Comparison of ENCODE assay signal across 16 cellular contexts in the genomic region with DNA sequence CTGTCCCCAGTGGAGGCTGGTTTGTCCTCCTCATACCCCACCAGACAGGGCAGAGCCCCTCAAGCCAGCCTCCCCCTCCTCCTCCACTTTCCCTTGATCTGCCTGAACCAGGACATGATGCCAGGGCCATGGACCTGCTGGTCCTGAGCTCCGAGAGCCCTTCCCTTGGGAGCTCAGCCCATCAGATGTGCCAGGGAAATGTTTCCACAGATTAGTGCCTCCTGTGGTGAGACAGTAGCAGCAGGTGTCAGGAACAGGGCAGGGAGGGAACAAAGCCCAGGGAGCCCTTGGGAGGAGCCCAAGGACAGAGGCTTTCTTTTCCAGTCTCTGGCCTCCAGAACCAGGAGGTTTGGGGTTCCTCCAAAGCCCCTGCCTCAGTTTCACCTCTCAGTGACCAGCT. TPM values are rescaled to one million over a fixed set of nuclear protein-coding genes. Genes with fewer than 3 reads are reported as not detected.
DNase-seq lines count a peak whose midpoint lies in the region; ATAC-seq, FAIRE-seq and TF ChIP-seq lines count a peak whose summit lies in the region.
"Had no signal": no experiment of that assay in that cellular context is flagged by ENCODE, and none has a peak within 500 bp of the region (broad histone marks: within the 10 kb centered on the region; RNA-seq: fewer than 3 reads in every experiment).

No MANE protein-coding gene starts in this region.

- no peaks in the 10 kb centered on the region for H3K27me3 ChIP-seq in neural progenitor cell
- H3K27me3 ChIP-seq in CD4-positive, alpha-beta T cell (ENCODE audit: control insufficient read depth, insufficient read depth, low read length): no peaks in the 10 kb centered on the region

- H3K4me2 ChIP-seq in neural progenitor cell: peak overlapping the region; percentile 43

- peaks cover 34% of the 10 kb centered on the region for H3K4me1 Mint-ChIP-seq in brain
- H3K4me1 Mint-ChIP-seq in neural progenitor cell: peaks cover 26% of the 10 kb centered on the region
- H3K4me1 Mint-ChIP-seq in CD4-positive, alpha-beta T cell (ENCODE audit: low read depth): peaks cover 13% of the 10 kb centered on the region

- H3K36me3 ChIP-seq in neural progenitor cell: no peaks in the 10 kb centered on the region

- no peak overlapping the region for H3K27ac ChIP-seq in neural progenitor cell
- H3K27ac ChIP-seq in CD4-positive, alpha-beta T cell (ENCODE audit: low read depth, low read length): no peak overlapping the region
- H3K27ac ChIP-seq: SK-N-MC, VCaP had no signal

- CTCF ChIA-PET in CD4-positive, alpha-beta T cell (lab: Charles Lee): no interaction called here

- H3K4me1 ChIP-seq in neural progenitor cell: peaks cover 25% of the 10 kb centered on the region

- POLR2A ChIA-PET in CD4-positive, alpha-beta T cell (lab: Charles Lee): no interaction called here

- peak; percentile 24 for DNase-seq in NCI-H2171 treated with DMSO at 0.1 percent for 48 hours (lab: John Stamatoyannopoulos, UW)
- DNase-seq in NCI-H2171 (lab: John Stamatoyannopoulos, UW): no peak
- peak; percentile 42 for DNase-seq in NCI-H1092 (lab: John Stamatoyannopoulos, UW)
- DNase-seq in neural progenitor cell (ENCODE audit: low spot score): peak; percentile 47
- no peak for DNase-seq in CD4-positive, alpha-beta T cell
- DNase-seq in GM12892 (ENCODE audit: insufficient read length): no peak
- DNase-seq in stimulated activated CD8-positive, alpha-beta memory T cell treated with anti-CD3 and anti-CD28 coated beads, Interleukin-4, amount 100 ng/mL, for 48 hours: no peak
- DNase-seq: activated gamma-delta T cell treated with Interleukin-2 at 50 U/mL for 16 hours; GF-D8; NCI-H1417 treated with DMSO at 0.1 percent for 48 hours; nephron progenitor cell; stimulated activated naive CD4-positive, alpha-beta T cell had no signal

- no peak overlapping the region for H3K4me3 ChIP-seq in neural progenitor cell
- H3K4me3 ChIP-seq: SK-N-MC had no signal

- peaks cover 8% of the 10 kb centered on the region for H3K79me2 ChIP-seq in neural progenitor cell (ENCODE audit: low read depth)

- peak overlapping the region in 3 of 5 experiments; percentile 56 to 85 (median 78) for H3K27ac Mint-ChIP-seq in brain
- no peak overlapping the region for H3K27ac Mint-ChIP-seq in neural progenitor cell
- H3K27ac Mint-ChIP-seq in CD4-positive, alpha-beta T cell: no peak overlapping the region
- H3K27ac Mint-ChIP-seq: nephron progenitor cell had no signal

- peaks cover 15% of the 10 kb centered on the region for H3F3A ChIP-seq in neural progenitor cell (ENCODE audit: low read depth)

- H4K20me1 ChIP-seq in neural progenitor cell (ENCODE audit: low read depth): peaks cover 15% of the 10 kb centered on the region

- no peaks in the 10 kb centered on the region for H3K9me3 ChIP-seq in neural progenitor cell (ENCODE audit: low read depth)
- no peaks in the 10 kb centered on the region for H3K9me3 ChIP-seq in CD4-positive, alpha-beta T cell (ENCODE audit: control insufficient read depth, low read length)

- H3K9ac ChIP-seq in neural progenitor cell: no peak overlapping the region

- TF ChIP-seq CTCF in brain (conservative IDR thresholded peaks at IDR 0.05) (no peak), neural progenitor cell (IDR thresholded peaks at IDR 0.05) (no peak)
- no peak for TF ChIP-seq CTCF in CD4-positive, alpha-beta T cell (IDR thresholded peaks at IDR 0.05)

- no peak overlapping the region for H2AFZ ChIP-seq in neural progenitor cell (replicated peaks)

- TF ChIP-seq POLR2A in GM12892 (IDR thresholded peaks at IDR 0.05; ENCODE audit: low read depth, low read length): no peak

- intact Hi-C loops in CD4-positive, alpha-beta T cell (cut with DNase I, micrococcal nuclease): no loop called here

- no peak for FAIRE-seq in GM12892 (lab: Jason Lieb, UNC)

- peaks cover 17% of the 10 kb centered on the region for H3K36me3 Mint-ChIP-seq in brain
- peaks cover 5% of the 10 kb centered on the region for H3K36me3 Mint-ChIP-seq in neural progenitor cell
- H3K36me3 Mint-ChIP-seq in CD4-positive, alpha-beta T cell (ENCODE audit: low read depth): peaks cover 12% of the 10 kb centered on the region

- ATAC-seq in CD4-positive, alpha-beta T cell (ENCODE audit: poor library complexity): no peak

- H3K27me3 Mint-ChIP-seq in brain (no peaks in the 10 kb centered on the region), neural progenitor cell (ENCODE audit: insufficient read depth, low read depth) (no peaks in the 10 kb centered on the region)
- H3K27me3 Mint-ChIP-seq in CD4-positive, alpha-beta T cell: no peaks in the 10 kb centered on the region

- H3K4me3 Mint-ChIP-seq in brain (no peak overlapping the region), neural progenitor cell (no peak overlapping the region)
- H3K4me3 Mint-ChIP-seq in CD4-positive, alpha-beta T cell: no peak overlapping the region
- H3K4me3 Mint-ChIP-seq: nephron progenitor cell had no signal

- peaks cover 6 to 11% (median 8%) of the 10 kb centered on the region in 5 experiments for H3K9me3 Mint-ChIP-seq in brain
- H3K9me3 Mint-ChIP-seq in neural progenitor cell: peaks cover 13% of the 10 kb centered on the region
- no peaks in the 10 kb centered on the region for H3K9me3 Mint-ChIP-seq in CD4-positive, alpha-beta T cell

RNA-seq across cellular contexts. Expression of a gene that starts 14.6 kb away (rescaled TPM):
- polyA plus RNA-seq in brain (ENCODE audit: insufficient read depth, low read depth, low replicate concordance): 52.1 TPM
- total RNA-seq in neural progenitor cell (ENCODE audit: low replicate concordance): 10.4 and 15.8 TPM in 2 replicates
- 10 to 100 TPM; 23.8 to 26.4 TPM for total RNA-seq in CD4-positive, alpha-beta T cell
- 3.0 TPM for polyA plus RNA-seq in GM12892 (2012; ENCODE audit: missing spikeins)

RNA-seq across cellular contexts. Expression of a gene that starts 22.3 kb away (rescaled TPM):
- not detected for polyA plus RNA-seq in brain (ENCODE audit: insufficient read depth, low read depth, low replicate concordance)
- not detected in 2 replicates for total RNA-seq in neural progenitor cell (ENCODE audit: low replicate concordance)
- total RNA-seq in CD4-positive, alpha-beta T cell: 1 to 10 TPM; 1.2 to 1.4 TPM
- polyA plus RNA-seq in GM12892 (2012; ENCODE audit: missing spikeins): 0.34 TPM
- total RNA-seq: lung microvascular endothelial cell had no signal

RNA-seq across cellular contexts. Expression of a gene that starts 52.3 kb away (rescaled TPM):
- 12.8 TPM for polyA plus RNA-seq in brain (ENCODE audit: insufficient read depth, low read depth, low replicate concordance)
- total RNA-seq in neural progenitor cell (ENCODE audit: low replicate concordance): 3.8 and 6.0 TPM in 2 replicates
- 10 to 100 TPM; 11.7 to 11.8 TPM for total RNA-seq in CD4-positive, alpha-beta T cell
- polyA plus RNA-seq in GM12892 (2012; ENCODE audit: missing spikeins): 14.0 TPM

Comparison
In these comparisons a context has a peak if more than half of its experiments do, and no peak if none do; other contexts are left out.
1. DNase-seq: peak in NCI-H2171 treated with DMSO at 0.1 percent for 48 hours (single experiment), NCI-H1092 (single experiment) and neural progenitor cell (single experiment); none in NCI-H2171 (single experiment), CD4-positive, alpha-beta T cell (0 of 10), GM12892 (single experiment) and stimulated activated CD8-positive, alpha-beta memory T cell treated with anti-CD3 and anti-CD28 coated beads, Interleukin-4, amount 100 ng/mL, for 48 hours (single experiment).
2. H3K27ac Mint-ChIP-seq: peak in brain (3 of 5); none in neural progenitor cell (single experiment) and CD4-positive, alpha-beta T cell (single experiment).